ENCODE assay signal across 9 cellular contexts in genomic region chr1:63073530-63074306, GRCh38.
DNase-seq lines count a peak whose midpoint lies in the region; ATAC-seq, FAIRE-seq and TF ChIP-seq lines count a peak whose summit lies in the region.
"Had no signal": no experiment of that assay in that cellular context is flagged by ENCODE, and none has a peak within 500 bp of the region (broad histone marks: within the 10 kb centered on the region; RNA-seq: fewer than 3 reads in every experiment).

No MANE protein-coding gene starts in this region.

- H3K27me3 Mint-ChIP-seq in brain = peaks cover 34% of the 10 kb centered on the region

- H3K4me1 ChIP-seq in kidney (ENCODE audit: control insufficient read depth in 1 of 2, insufficient read depth in 1 of 2, low read depth in 1 of 2, low read length in 2 of 2) (no peaks in the 10 kb centered on the region), testis (no peaks in the 10 kb centered on the region)

- TF ChIP-seq POLR2A in testis (IDR thresholded peaks at IDR 0.05) = no peak

- H3K27me3 ChIP-seq in testis = no peaks in the 10 kb centered on the region

- H3K36me3 ChIP-seq in kidney (ENCODE audit: control insufficient read depth in 1 of 2, insufficient read depth in 2 of 2, low read length in 2 of 2) (no peaks in the 10 kb centered on the region), testis (ENCODE audit: low read depth, missing control alignments) (no peaks in the 10 kb centered on the region)

- no peak for FAIRE-seq in kidney (lab: Jason Lieb, UNC)

- no peak for ATAC-seq in HG03175 (IDR thresholded peaks at IDR 0.05; ENCODE audit: unreplicated experiment)

- H3K9me3 ChIP-seq in kidney (ENCODE audit: control insufficient read depth in 1 of 2, low read length in 2 of 2) (peaks cover 0 to 3% of the 10 kb centered on the region in 2 donors), testis (no peaks in the 10 kb centered on the region)

- peaks cover 4 to 7% (median 4%) of the 10 kb centered on the region in 5 experiments for H3K9me3 Mint-ChIP-seq in brain

- intact Hi-C loops in kidney (cut with DNase I) = no loop called here
- intact Hi-C loops in testis (cut with DNase I; ENCODE audit: low total_unique reads) = no loop called here

- TF ChIP-seq CTCF in brain (conservative IDR thresholded peaks at IDR 0.05) (peak; percentile 35 to 65), kidney (IDR thresholded peaks at IDR 0.05; ENCODE audit: borderline replicate concordance, extremely low read depth, insufficient read depth) (peak; percentile 45), testis (IDR thresholded peaks at IDR 0.05) (no peak)

- no peak overlapping the region for H3K27ac Mint-ChIP-seq in brain
- H3K27ac Mint-ChIP-seq: CD4-positive, CD25-positive, alpha-beta regulatory T cell had no signal

- WGBS in testis, 2 donors = 5 to 7% methylated on average over 19 to 39 of the region's 39 CpGs

- H3K27ac ChIP-seq in kidney (ENCODE audit: low read depth in 2 of 2, low read length in 2 of 2) = no peak overlapping the region
- H3K27ac ChIP-seq in testis = no peak overlapping the region

- H3K4me3 ChIP-seq in kidney (ENCODE audit: low read length in 2 of 2) = peak overlapping the region; percentile 32 to 40
- peak overlapping the region in 1 of 2 donors; percentile 38 for H3K4me3 ChIP-seq in testis

- no peak overlapping the region for H3K9ac ChIP-seq in kidney (ENCODE audit: low read length in 2 of 2)

- H3K36me3 Mint-ChIP-seq in brain = no peaks in the 10 kb centered on the region
- H3K36me3 Mint-ChIP-seq: CD4-positive, CD25-positive, alpha-beta regulatory T cell had no signal

- peak; percentile 45 for DNase-seq in NCI-H748 (lab: John Stamatoyannopoulos, UW; ENCODE audit: unreplicated experiment)
- DNase-seq in NCI-H748 treated with DMSO at 0.1 percent for 48 hours (lab: John Stamatoyannopoulos, UW) = no peak
- DNase-seq in kidney = no peak
- peak; percentile 37 for DNase-seq in testis
- no peak for DNase-seq in COR-L47 (lab: John Stamatoyannopoulos, UW)
- DNase-seq in stimulated activated CD4-positive, alpha-beta T cell treated with anti-CD3 and anti-CD28 coated beads, Interleukin-4, amount 100 ng/mL, for 24 hours = no peak
- DNase-seq: CD4-positive, CD25-positive, alpha-beta regulatory T cell had no signal

- peaks cover 5% of the 10 kb centered on the region for H3K4me1 Mint-ChIP-seq in brain
- H3K4me1 Mint-ChIP-seq: CD4-positive, CD25-positive, alpha-beta regulatory T cell had no signal

- H3K4me3 Mint-ChIP-seq in brain = peak overlapping the region in 4 of 5 experiments; percentile 58 to 77 (median 66)
- H3K4me3 Mint-ChIP-seq: CD4-positive, CD25-positive, alpha-beta regulatory T cell had no signal

Comparison
In these comparisons a context has a peak if more than half of its experiments do, and no peak if none do; other contexts are left out.
1. DNase-seq: peak in NCI-H748 (single experiment) and testis (single experiment); none in NCI-H748 treated with DMSO at 0.1 percent for 48 hours (single experiment), kidney (single experiment), COR-L47 (single experiment) and stimulated activated CD4-positive, alpha-beta T cell treated with anti-CD3 and anti-CD28 coated beads, Interleukin-4, amount 100 ng/mL, for 24 hours (single experiment).
2. CTCF ChIP-seq: peak in brain (2 of 2) and kidney (single experiment); none in testis (0 of 3).